In the genomic region with DNA sequence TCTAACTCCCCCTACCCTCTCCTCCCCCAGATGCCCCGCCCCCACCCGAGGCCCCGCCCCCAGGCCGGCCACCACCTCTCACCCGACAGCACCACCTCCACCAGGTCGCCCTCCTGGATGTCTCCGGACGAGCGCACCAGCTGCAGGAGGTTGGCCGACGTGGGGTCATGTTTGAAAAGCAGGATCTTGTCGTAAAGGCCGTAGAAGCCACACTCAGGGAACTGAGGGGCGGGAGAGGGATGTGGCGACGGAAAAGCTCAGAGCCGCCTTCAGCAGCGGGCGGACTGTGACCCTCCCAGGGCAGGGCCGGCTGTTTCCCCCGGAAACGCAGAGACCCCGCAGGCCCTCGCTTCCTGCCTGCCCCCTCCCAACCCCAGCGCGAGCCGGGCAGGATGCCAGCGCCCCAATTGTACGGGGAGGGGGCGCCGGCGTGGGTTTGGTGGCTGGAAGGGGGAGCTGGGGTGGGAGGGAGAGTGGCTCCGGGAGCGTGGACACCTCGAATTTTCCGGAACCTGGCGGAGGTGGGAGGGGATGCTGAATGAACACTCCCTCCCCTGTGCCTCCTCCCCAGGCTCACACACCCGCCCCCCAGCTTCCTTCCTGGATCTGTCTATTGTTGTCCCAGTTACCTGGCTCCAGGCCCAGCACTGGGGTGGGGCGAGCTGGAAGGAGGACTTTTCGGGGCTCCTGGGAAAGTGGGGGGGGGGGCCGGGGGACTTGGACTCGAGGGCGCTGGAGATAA, we compare ENCODE assay signal across 1 cellular context.
TF ChIP-seq lines count a peak whose summit lies in the region.

No MANE protein-coding gene starts in this region.

TF ChIP-seq in GM12878, 131 proteins besides CTCF, POLR2A, EP300 and RAD21 (continued from another document):
- TF ChIP-seq, protein P1, sequence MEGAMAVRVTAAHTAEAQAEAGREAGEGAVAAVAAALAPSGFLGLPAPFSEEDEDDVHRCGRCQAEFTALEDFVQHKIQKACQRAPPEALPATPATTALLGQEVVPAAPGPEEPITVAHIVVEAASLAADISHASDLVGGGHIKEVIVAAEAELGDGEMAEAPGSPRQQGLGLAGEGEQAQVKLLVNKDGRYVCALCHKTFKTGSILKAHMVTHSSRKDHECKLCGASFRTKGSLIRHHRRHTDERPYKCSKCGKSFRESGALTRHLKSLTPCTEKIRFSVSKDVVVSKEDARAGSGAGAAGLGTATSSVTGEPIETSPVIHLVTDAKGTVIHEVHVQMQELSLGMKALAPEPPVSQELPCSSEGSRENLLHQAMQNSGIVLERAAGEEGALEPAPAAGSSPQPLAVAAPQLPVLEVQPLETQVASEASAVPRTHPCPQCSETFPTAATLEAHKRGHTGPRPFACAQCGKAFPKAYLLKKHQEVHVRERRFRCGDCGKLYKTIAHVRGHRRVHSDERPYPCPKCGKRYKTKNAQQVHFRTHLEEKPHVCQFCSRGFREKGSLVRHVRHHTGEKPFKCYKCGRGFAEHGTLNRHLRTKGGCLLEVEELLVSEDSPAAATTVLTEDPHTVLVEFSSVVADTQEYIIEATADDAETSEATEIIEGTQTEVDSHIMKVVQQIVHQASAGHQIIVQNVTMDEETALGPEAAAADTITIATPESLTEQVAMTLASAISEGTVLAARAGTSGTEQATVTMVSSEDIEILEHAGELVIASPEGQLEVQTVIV (IDR thresholded peaks at IDR 0.05; ENCODE audit: borderline replicate concordance, partially characterized antibody) = no peak
